19 cellular contexts compared by ENCODE assay signal in genomic region chr13:79722885-79723445, GRCh38.
DNase-seq lines count a peak whose midpoint lies in the region; ATAC-seq and TF ChIP-seq lines count a peak whose summit lies in the region.
"Had no signal": no experiment of that assay in that cellular context is flagged by ENCODE, and none has a peak within 500 bp of the region (broad histone marks: within the 10 kb centered on the region; RNA-seq: fewer than 3 reads in every experiment).

No MANE protein-coding gene starts in this region.

- H3K36me3 Mint-ChIP-seq in effector memory CD8-positive, alpha-beta T cell (ENCODE audit: insufficient read depth): no peaks in the 10 kb centered on the region
- no peaks in the 10 kb centered on the region for H3K36me3 Mint-ChIP-seq in activated CD4-positive, alpha-beta memory T cell treated with anti-CD3 and anti-CD28 coated beads for 36 hours

- H3K27ac Mint-ChIP-seq in effector memory CD8-positive, alpha-beta T cell: no peak overlapping the region
- no peak overlapping the region for H3K27ac Mint-ChIP-seq in activated CD4-positive, alpha-beta memory T cell treated with anti-CD3 and anti-CD28 coated beads for 36 hours
- H3K27ac Mint-ChIP-seq: activated T-helper 17 cell treated with anti-CD3 and anti-CD28 coated beads, Interleukin-2, amount 50 U/mL, for 72 hours had no signal

- no peaks in the 10 kb centered on the region for H3K4me1 Mint-ChIP-seq in effector memory CD8-positive, alpha-beta T cell (ENCODE audit: low read depth in 2 of 2)
- no peaks in the 10 kb centered on the region for H3K4me1 Mint-ChIP-seq in activated CD4-positive, alpha-beta memory T cell treated with anti-CD3 and anti-CD28 coated beads for 36 hours (ENCODE audit: low read depth)
- H3K4me1 Mint-ChIP-seq: activated T-helper 17 cell treated with anti-CD3 and anti-CD28 coated beads, Interleukin-2, amount 50 U/mL, for 72 hours had no signal

- H3K9me3 ChIP-seq in mucosa of rectum (ENCODE audit: control insufficient read depth in 2 of 2, low read length in 2 of 2) (no peaks in the 10 kb centered on the region), gastrocnemius medialis (no peaks in the 10 kb centered on the region)
- H3K9me3 ChIP-seq: breast epithelium, MG63, tibial nerve had no signal

- no peaks in the 10 kb centered on the region for H3K36me3 ChIP-seq in mucosa of rectum (ENCODE audit: control insufficient read depth in 2 of 2, insufficient read depth in 2 of 2, low read length in 2 of 2)
- H3K36me3 ChIP-seq in gastrocnemius medialis: no peaks in the 10 kb centered on the region
- H3K36me3 ChIP-seq: breast epithelium, MG63, tibial nerve had no signal

- TF ChIP-seq POLR2A in gastrocnemius medialis (IDR thresholded peaks at IDR 0.05): no peak

- no peak overlapping the region for H3K9ac ChIP-seq in mucosa of rectum (ENCODE audit: low read depth in 1 of 2, low read length in 2 of 2)

- H3K4me1 ChIP-seq in mucosa of rectum (ENCODE audit: control insufficient read depth in 2 of 2, insufficient read depth in 2 of 2, low read length in 2 of 2) (peaks cover 10 to 26% of the 10 kb centered on the region in 2 donors), gastrocnemius medialis (peaks cover 24 to 40% of the 10 kb centered on the region in 2 donors)
- H3K4me1 ChIP-seq: breast epithelium had no signal

- H3K4me3 ChIP-seq in fibroblast of villous mesenchyme (ENCODE audit: low read depth, low read length) (no peak overlapping the region), mucosa of rectum (ENCODE audit: low read length in 2 of 2) (peak overlapping the region; percentile 23 to 45), gastrocnemius medialis (peak overlapping the region; percentile 14 to 35 (median 24))
- H3K4me3 ChIP-seq: breast epithelium, GM12878, MG63, skin epidermis, tibial nerve had no signal

- CTCF ChIA-PET in activated CD4-positive, alpha-beta memory T cell treated with anti-CD3 and anti-CD28 coated beads for 36 hours (lab: Charles Lee): no interaction called here

- DNase-seq in amniotic epithelial cell (ENCODE audit: low read depth) (peak; percentile 47), fibroblast of villous mesenchyme (ENCODE audit: low read depth) (peak; percentile 1), gastrocnemius medialis (no peak), C1 segment of cervical spinal cord (lab: John Stamatoyannopoulos, UW) (no peak), SIG-M5 (lab: John Stamatoyannopoulos, UW) (no peak)
- no peak for DNase-seq in effector memory CD8-positive, alpha-beta T cell
- DNase-seq in activated CD4-positive, alpha-beta memory T cell treated with anti-CD3 and anti-CD28 coated beads for 36 hours: no peak
- DNase-seq: IMR-90; MG63; NCI-H1436; NCI-H524 treated with DMSO at 0.1 percent for 48 hours; stimulated activated naive CD4-positive, alpha-beta T cell treated with Interleukin-2 at 50 U/mL for 16 hours had no signal

- no peaks in the 10 kb centered on the region for H3K27me3 Mint-ChIP-seq in effector memory CD8-positive, alpha-beta T cell
- no peaks in the 10 kb centered on the region for H3K27me3 Mint-ChIP-seq in activated CD4-positive, alpha-beta memory T cell treated with anti-CD3 and anti-CD28 coated beads for 36 hours
- H3K27me3 Mint-ChIP-seq: activated T-helper 17 cell treated with anti-CD3 and anti-CD28 coated beads, Interleukin-2, amount 50 U/mL, for 72 hours had no signal

- no peaks in the 10 kb centered on the region for H3K27me3 ChIP-seq in mucosa of rectum (ENCODE audit: control insufficient read depth in 2 of 2, insufficient read depth in 2 of 2, low read length in 2 of 2)
- no peaks in the 10 kb centered on the region for H3K27me3 ChIP-seq in gastrocnemius medialis
- H3K27me3 ChIP-seq: breast epithelium, MG63, tibial nerve had no signal

- POLR2A ChIA-PET in activated CD4-positive, alpha-beta memory T cell treated with anti-CD3 and anti-CD28 coated beads for 36 hours (lab: Charles Lee): no interaction called here

- peaks cover 1 to 8% of the 10 kb centered on the region in 2 donors for H3K9me3 Mint-ChIP-seq in effector memory CD8-positive, alpha-beta T cell
- H3K9me3 Mint-ChIP-seq in activated CD4-positive, alpha-beta memory T cell treated with anti-CD3 and anti-CD28 coated beads for 36 hours: peaks cover 8% of the 10 kb centered on the region

- no peak overlapping the region for H3K4me3 Mint-ChIP-seq in effector memory CD8-positive, alpha-beta T cell
- no peak overlapping the region for H3K4me3 Mint-ChIP-seq in activated CD4-positive, alpha-beta memory T cell treated with anti-CD3 and anti-CD28 coated beads for 36 hours
- H3K4me3 Mint-ChIP-seq: activated T-helper 17 cell treated with anti-CD3 and anti-CD28 coated beads, Interleukin-2, amount 50 U/mL, for 72 hours had no signal

- TF ChIP-seq CTCF in fibroblast of villous mesenchyme (IDR thresholded peaks at IDR 0.05; ENCODE audit: insufficient read depth, low read depth, low read length) (no peak), gastrocnemius medialis (IDR thresholded peaks at IDR 0.05 in 4 of 5, conservative IDR thresholded peaks at IDR 0.05 in 1 of 5) (no peak)

- intact Hi-C loops in gastrocnemius medialis (cut with DNase I; ENCODE audit: low total_unique reads): no loop called here
- intact Hi-C loops in activated CD4-positive, alpha-beta memory T cell treated with anti-CD3 and anti-CD28 coated beads for 36 hours (cut with micrococcal nuclease): no loop called here

- peak; percentile 42 to 73 for ATAC-seq in gastrocnemius medialis
- ATAC-seq in effector memory CD8-positive, alpha-beta T cell (replicated peaks): no peak
- ATAC-seq: activated T-helper 17 cell treated with anti-CD3 and anti-CD28 coated beads, Interleukin-2, amount 50 U/mL, for 72 hours; GM12878 had no signal

- in situ Hi-C loops in gastrocnemius medialis (cut with MboI; ENCODE audit: low sequenced_read_pairs in 4 of 4): no loop called here

- H3K27ac ChIP-seq in mucosa of rectum (ENCODE audit: low read depth in 2 of 2, low read length in 2 of 2) (peak overlapping the region; percentile 35 to 67), gastrocnemius medialis (peak overlapping the region; percentile 68 to 85 (median 80))
- H3K27ac ChIP-seq: HL-60, skin epidermis had no signal

Comparison
In these comparisons a context has a peak if more than half of its experiments do, and no peak if none do; other contexts are left out.
1. DNase-seq: peak in amniotic epithelial cell (single experiment) and fibroblast of villous mesenchyme (single experiment); none in gastrocnemius medialis (0 of 2), effector memory CD8-positive, alpha-beta T cell (0 of 3), activated CD4-positive, alpha-beta memory T cell treated with anti-CD3 and anti-CD28 coated beads for 36 hours (single experiment), C1 segment of cervical spinal cord (0 of 14) and SIG-M5 (single experiment).